In genomic region chr2:14272396-14273077, GRCh38 we compare ENCODE assay signal across 27 cellular contexts.
"Had no signal": no experiment of that assay in that cellular context is flagged by ENCODE, and none has a peak within 500 bp of the region (broad histone marks: within the 10 kb centered on the region; RNA-seq: fewer than 3 reads in every experiment).

No MANE protein-coding gene starts in this region.

- H3K27me3 ChIP-seq: colonic mucosa, esophagus squamous epithelium, gastrocnemius medialis, heart right ventricle had no signal

- DNase-seq: colonic mucosa; cortex of kidney; effector CD8-positive, alpha-beta T cell; effector memory CD8-positive, alpha-beta T cell; endodermal cell; erythroblast; esophagus squamous epithelium; foreskin fibroblast; foreskin melanocyte; gastrocnemius medialis; glutamatergic neuron; head of caudate nucleus; heart right ventricle; hypothalamus; immature natural killer cell; islet precursor cell; kidney; kidney glomerular epithelial cell; left ventricle myocardium inferior; lower lobe of right lung; mesendoderm; midbrain; naive thymus-derived CD4-positive, alpha-beta T cell; natural killer cell had no signal

- H3K9me3 ChIP-seq: colonic mucosa, esophagus squamous epithelium, gastrocnemius medialis, lower lobe of right lung had no signal

- H3K4me3 ChIP-seq: colonic mucosa, esophagus squamous epithelium, gastrocnemius medialis, heart right ventricle, left ventricle myocardium inferior, lower lobe of right lung had no signal

- H3K27ac ChIP-seq: colonic mucosa, epithelial cell of prostate, esophagus squamous epithelium, gastrocnemius medialis, heart right ventricle, left ventricle myocardium inferior, lower lobe of right lung had no signal

- H3K4me1 ChIP-seq: colonic mucosa, esophagus squamous epithelium, gastrocnemius medialis, heart right ventricle, left ventricle myocardium inferior, lower lobe of right lung had no signal

- ATAC-seq: effector memory CD8-positive, alpha-beta T cell; esophagus mucosa; gastrocnemius medialis; heart right ventricle; lower lobe of right lung; naive thymus-derived CD4-positive, alpha-beta T cell; natural killer cell had no signal

- H3K36me3 ChIP-seq: colonic mucosa, esophagus squamous epithelium, gastrocnemius medialis, heart right ventricle, left ventricle myocardium inferior, lower lobe of right lung had no signal

- FAIRE-seq: endometrium, kidney had no signal
